19 cellular contexts compared by ENCODE assay signal in genomic region chr11:63023415-63023814, GRCh38. TPM values are rescaled to one million over a fixed set of nuclear protein-coding genes. Genes with fewer than 3 reads are reported as not detected.
DNase-seq lines count a peak whose midpoint lies in the region; ATAC-seq, FAIRE-seq and TF ChIP-seq lines count a peak whose summit lies in the region.
"Had no signal": no experiment of that assay in that cellular context is flagged by ENCODE, and none has a peak within 500 bp of the region (broad histone marks: within the 10 kb centered on the region; RNA-seq: fewer than 3 reads in every experiment).

No MANE protein-coding gene starts in this region.

- H2BK12ac ChIP-seq in H1 (ENCODE audit: low read depth, low read length), result no peak overlapping the region

- no peak overlapping the region for H3K23ac ChIP-seq in H1 (ENCODE audit: insufficient read length)

- no peak overlapping the region for H2AK5ac ChIP-seq in H1 (ENCODE audit: low read depth, low read length)

- no peaks in the 10 kb centered on the region for H3K9me3 ChIP-seq in BLaER1 treated with 17β-estradiol and CSF1 and Interleukin-3, amounts not matched to agents 10 nM and 100 nM (replicated peaks in 1 of 11)
- H3K9me3 ChIP-seq in OCI-LY3 (ENCODE audit: insufficient read depth, low read length) (no peaks in the 10 kb centered on the region), H1 (ENCODE audit: insufficient read depth in 2 of 2, low read depth in 1 of 2, low read length in 1 of 2) (no peaks in the 10 kb centered on the region; a peak in 1 of 4 replicates), mammary epithelial cell (replicated peaks; ENCODE audit: insufficient read depth, low read length) (no peaks in the 10 kb centered on the region)
- H3K9me3 ChIP-seq: MG63, pancreas, testis, uterus had no signal

- TF ChIP-seq EP300 in H1 (IDR thresholded peaks at IDR 0.05; ENCODE audit: borderline replicate concordance in 1 of 2, low read depth in 2 of 2, low read length in 2 of 2), result no peak

- TF ChIP-seq RAD21 in H1 (IDR thresholded peaks at IDR 0.05 in 1 of 2, conservative IDR thresholded peaks at IDR 0.05 in 1 of 2; ENCODE audit: low read depth in 2 of 2, low read length in 2 of 2), result no peak

- DNase-seq in H1 (ENCODE audit: low read depth in 1 of 2, low spot score in 2 of 2) (no peak), retinal pigment epithelial cell (ENCODE audit: low read depth) (peak; percentile 28), erythroblast (lab: John Stamatoyannopoulos, UW) (no peak), mammary epithelial cell (no peak)

- no peak overlapping the region for H3K27ac ChIP-seq in BLaER1 treated with 17β-estradiol and CSF1 and Interleukin-3, amounts not matched to agents 10 nM and 100 nM
- H3K27ac ChIP-seq in OCI-LY3 (ENCODE audit: low read length) (no peak overlapping the region), H1 (ENCODE audit: low read depth, low read length) (no peak overlapping the region), mammary epithelial cell (ENCODE audit: insufficient read depth, low read depth, low read length) (no peak overlapping the region)
- H3K27ac ChIP-seq: epithelial cell of prostate, pancreas, SK-N-MC, testis, uterus had no signal

- CTCF ChIA-PET in H1 (lab: Charles Lee; ENCODE audit: partially characterized antibody), result interaction anchor here (0.5 to 8.6 kb wide), 34 partner anchors 8 to 727 kb away, joined by 3 to 435 read pairs (median 4); partner anchors contain the start of genes CHRM1 and SLC22A8
- CTCF ChIA-PET in mammary epithelial cell (lab: Charles Lee; ENCODE audit: low non-redundant PET), result interaction anchor here (0.6 to 0.9 kb wide), 5 partner anchors 33 to 471 kb away, joined by 3 to 10 read pairs (median 3); no protein-coding TSS in a partner anchor

- H3K9ac ChIP-seq in BLaER1 treated with 17β-estradiol and CSF1 and Interleukin-3, amounts not matched to agents 10 nM and 100 nM, result 0 out of 22 replicates have a peak overlapping the region, but pooled peaks of 1 of the 11 experiments have one; percentile 16
- no peak overlapping the region for H3K9ac ChIP-seq in OCI-LY3 (ENCODE audit: low read length)
- H3K9ac ChIP-seq in H1 (replicated peaks in 1 of 4; ENCODE audit: extremely low read depth in 1 of 4, low read depth in 3 of 4, low read length in 3 of 4), result no peak overlapping the region
- no peak overlapping the region for H3K9ac ChIP-seq in mammary epithelial cell (ENCODE audit: insufficient read depth, low read length)

- no peak for FAIRE-seq in H1 (lab: Jason Lieb, UNC)

- H2BK15ac ChIP-seq in H1 (ENCODE audit: low read length), result no peak overlapping the region

- H2BK120ac ChIP-seq in H1 (replicated peaks; ENCODE audit: low read depth, low read length), result no peak overlapping the region

- H3K27me3 ChIP-seq in BLaER1 treated with 17β-estradiol and CSF1 and Interleukin-3, amounts not matched to agents 10 nM and 100 nM, result no peaks in the 10 kb centered on the region
- H3K27me3 ChIP-seq in OCI-LY3 (ENCODE audit: low read depth, low read length), result peaks cover 13% of the 10 kb centered on the region
- H3K27me3 ChIP-seq in H1 (replicated peaks in 1 of 4; ENCODE audit: control insufficient read depth in 3 of 4, extremely low read depth in 1 of 4, insufficient read depth in 3 of 4, low read length in 3 of 4), result peaks cover 0 to 4% (median 2%) of the 10 kb centered on the region in 4 experiments; a peak in 3 of 7 replicates
- no peaks in the 10 kb centered on the region for H3K27me3 ChIP-seq in mammary epithelial cell (ENCODE audit: insufficient read depth, low read length)
- H3K27me3 ChIP-seq: MG63, pancreas, testis, uterus had no signal

- no peak overlapping the region for H4K5ac ChIP-seq in H1 (ENCODE audit: insufficient read length, low read depth, low read length)

- no peak overlapping the region for H2BK20ac ChIP-seq in H1 (ENCODE audit: low read length)

- POLR2A ChIA-PET in H1 (lab: Charles Lee; ENCODE audit: partially characterized antibody), result interaction anchor here (0.8 to 2.3 kb wide), 8 partner anchors 9 to 237 kb away, joined by 3 to 15 read pairs (median 3); no protein-coding TSS in a partner anchor

- dilution Hi-C loops in mammary epithelial cell (cut with HindIII; ENCODE audit: low sequenced_read_pairs), result no loop called here

- H3K56ac ChIP-seq in H1 (replicated peaks; ENCODE audit: insufficient read length, low read depth, low read length), result no peak overlapping the region

- H3K4me2 ChIP-seq in BLaER1 treated with 17β-estradiol and CSF1 and Interleukin-3, amounts not matched to agents 10 nM and 100 nM, result peak overlapping the region in 10 of 11 experiments; percentile 17 to 75 (median 42); a peak in 11 of 22 replicates
- H3K4me2 ChIP-seq in OCI-LY3 (ENCODE audit: low read length), result peak overlapping the region; percentile 42
- H3K4me2 ChIP-seq in H1 (ENCODE audit: insufficient read depth in 1 of 2, low read depth in 2 of 2, low read length in 2 of 2), result no peak overlapping the region
- no peak overlapping the region for H3K4me2 ChIP-seq in mammary epithelial cell (ENCODE audit: insufficient read depth, low read depth, low read length)

- peaks cover 2% of the 10 kb centered on the region; the same call in 1 of the 2 replicates for H3K23me2 ChIP-seq in H1 (ENCODE audit: low read depth, low read length)

- no peak overlapping the region for H4K91ac ChIP-seq in H1 (replicated peaks; ENCODE audit: insufficient read length, low read length)

- TF ChIP-seq CTCF in OCI-LY3 (IDR thresholded peaks at IDR 0.05; ENCODE audit: low read depth, low read length) (no peak), H1 (IDR thresholded peaks at IDR 0.05; ENCODE audit: control extremely low read depth in 1 of 3, insufficient read depth in 1 of 3, low read depth in 1 of 3, low read length in 3 of 3) (no peak), retinal pigment epithelial cell (conservative IDR thresholded peaks at IDR 0.05; ENCODE audit: low read depth, low read length) (no peak), mammary epithelial cell (conservative IDR thresholded peaks at IDR 0.05 in 1 of 2, IDR thresholded peaks at IDR 0.05 in 1 of 2; ENCODE audit: extremely low read depth in 1 of 2, insufficient read depth in 1 of 2, low read depth in 1 of 2, low read length in 2 of 2) (no peak)

- H3K14ac ChIP-seq in H1 (ENCODE audit: insufficient read length), result no peak overlapping the region

- in situ Hi-C loops in mammary epithelial cell (cut with MboI; ENCODE audit: low sequenced_read_pairs in 2 of 2), result loop anchor here (5.0 kb wide), 1 partner anchor 116 kb away; no protein-coding TSS in a partner anchor

- TF ChIP-seq POLR2A in H1 (IDR thresholded peaks at IDR 0.05; ENCODE audit: control extremely low read depth in 1 of 2, low read depth in 2 of 2, low read length in 2 of 2) (no peak), erythroblast (IDR thresholded peaks at IDR 0.05; ENCODE audit: low read length) (no peak)

- BruUV-seq in mammary epithelial cell (replicated peaks; lab: Mats Ljungman, UMichigan), result no TSS peak

- H3K4ac ChIP-seq in H1 (replicated peaks; ENCODE audit: insufficient read length, low read depth, low read length), result no peak overlapping the region

- H2BK5ac ChIP-seq in H1 (ENCODE audit: low read depth, low read length), result no peak overlapping the region

- H4K20me1 ChIP-seq in BLaER1 treated with 17β-estradiol and CSF1 and Interleukin-3, amounts not matched to agents 10 nM and 100 nM, result peaks cover 0 to 5% (median 0%) of the 10 kb centered on the region in 11 experiments; a peak in 1 of 22 replicates
- no peaks in the 10 kb centered on the region for H4K20me1 ChIP-seq in OCI-LY3 (ENCODE audit: insufficient read depth, low read length)
- H4K20me1 ChIP-seq in H1 (replicated peaks in 1 of 2; ENCODE audit: control insufficient read depth in 1 of 2, insufficient read depth in 2 of 2, low read length in 2 of 2), result no peaks in the 10 kb centered on the region
- H4K20me1 ChIP-seq in mammary epithelial cell (ENCODE audit: insufficient read depth, low read length), result no peaks in the 10 kb centered on the region

- intact Hi-C loops in mammary epithelial cell (cut with micrococcal nuclease), result no loop called here

- no peak overlapping the region for H3K18ac ChIP-seq in H1 (ENCODE audit: extremely low read depth, low read length)

- H3K36me3 ChIP-seq in BLaER1 treated with 17β-estradiol and CSF1 and Interleukin-3, amounts not matched to agents 10 nM and 100 nM, result no peaks in the 10 kb centered on the region
- H3K36me3 ChIP-seq in OCI-LY3 (replicated peaks; ENCODE audit: low read depth, low read length), result no peaks in the 10 kb centered on the region
- no peaks in the 10 kb centered on the region for H3K36me3 ChIP-seq in H1 (ENCODE audit: control insufficient read depth in 2 of 4, insufficient read depth in 4 of 4, low read length in 3 of 4)
- H3K36me3 ChIP-seq in mammary epithelial cell (ENCODE audit: insufficient read depth, low read length), result no peaks in the 10 kb centered on the region
- H3K36me3 ChIP-seq: MG63, pancreas, uterus had no signal

- H3K79me2 ChIP-seq in OCI-LY3 (ENCODE audit: low read length) (no peaks in the 10 kb centered on the region), H1 (ENCODE audit: control insufficient read depth in 1 of 2, insufficient read depth in 2 of 2, low read length in 2 of 2) (no peaks in the 10 kb centered on the region), mammary epithelial cell (ENCODE audit: insufficient read depth, low read length) (no peaks in the 10 kb centered on the region)

- ATAC-seq in HG03045 (IDR thresholded peaks at IDR 0.05; ENCODE audit: unreplicated experiment), result no peak
- ATAC-seq in HG03378 (IDR thresholded peaks at IDR 0.05; ENCODE audit: unreplicated experiment), result no peak

- H3K4me3 ChIP-seq in BLaER1 treated with 17β-estradiol and CSF1 and Interleukin-3, amounts not matched to agents 10 nM and 100 nM, result no peak overlapping the region
- H3K4me3 ChIP-seq in OCI-LY3 (ENCODE audit: low read length) (no peak overlapping the region), H1 (ENCODE audit: extremely low read depth in 1 of 4, insufficient read depth in 2 of 4, low read depth in 3 of 4, low read length in 4 of 4) (no peak overlapping the region), retinal pigment epithelial cell (ENCODE audit: low read length) (no peak overlapping the region), mammary epithelial cell (replicated peaks in 1 of 3; ENCODE audit: insufficient read depth in 1 of 3, low read depth in 2 of 3, low read length in 3 of 3) (no peak overlapping the region)
- H3K4me3 ChIP-seq: MG63, SK-N-MC, testis, uterus had no signal

- peaks cover 0 to 10% (median 6%) of the 10 kb centered on the region in 10 experiments; a peak in 12 of 20 replicates for H3K4me1 ChIP-seq in BLaER1 treated with 17β-estradiol and CSF1 and Interleukin-3, amounts not matched to agents 10 nM and 100 nM
- H3K4me1 ChIP-seq in OCI-LY3 (ENCODE audit: low read length) (peaks cover 5% of the 10 kb centered on the region), H1 (replicated peaks in 1 of 4; ENCODE audit: control insufficient read depth in 3 of 4, insufficient read depth in 4 of 4, low read length in 3 of 4) (peaks cover 0 to 7% (median 4%) of the 10 kb centered on the region in 4 experiments; a peak in 5 of 7 replicates), mammary epithelial cell (ENCODE audit: insufficient read depth, low read length) (no peaks in the 10 kb centered on the region)
- H3K4me1 ChIP-seq: pancreas, uterus had no signal

- H3K79me1 ChIP-seq in H1 (ENCODE audit: low read depth, low read length), result no peaks in the 10 kb centered on the region

- no peak overlapping the region for H4K8ac ChIP-seq in H1 (ENCODE audit: extremely low read depth, insufficient read depth, low read length)

- WGBS in H1 (ENCODE audit: extremely low coverage in 1 of 2, insufficient coverage in 1 of 2, insufficient read length in 1 of 2, insufficient replicate concordance in 2 of 2, low coverage in 1 of 2, low lambda C conversion rate in 2 of 2, missing lambda C conversion rate in 1 of 2), 2 experiments, result 86% methylated on average over 8 of the region's 8 CpGs; no CpG with 5 or more reads in 1 of the 2 experiments
- WGBS in mammary epithelial cell (ENCODE audit: low coverage, missing lambda C conversion rate), result 86% methylated on average over 8 of the region's 8 CpGs

- H2AFZ ChIP-seq in OCI-LY3 (ENCODE audit: low read depth, low read length) (no peak overlapping the region), H1 (ENCODE audit: low read length) (0 out of 2 replicates have a peak overlapping the region, but pooled peaks have one; percentile 11), mammary epithelial cell (ENCODE audit: low read depth, low read length) (no peak overlapping the region)

RNA-seq across cellular contexts. Expression of gene SLC22A8, which starts 7.8 kb away (rescaled TPM):
- not detected in 2 replicates for total RNA-seq in H1 (2021; fragmentation: NEBNext Ultra II Directional; extraction: Animal tissue kit (Norgen Biotek cat#: 25700))
- polyA plus RNA-seq in H1 (2011; rRNA removed), result not detected in 2 replicates
- not detected for polyA plus RNA-seq in H1 (2011; cell fraction: cytosol; rRNA removed)
- not detected for polyA plus RNA-seq in H1 (2011; cell fraction: nucleus; rRNA removed)
- not detected in 4 replicates for polyA plus RNA-seq in H1 (2012, experiment 1 of 2)
- not detected for polyA plus RNA-seq in H1 (2012, experiment 2 of 2)
- polyA plus RNA-seq in H1 (2013, experiment 1 of 2), result not detected
- not detected for polyA plus RNA-seq in H1 (2013, experiment 2 of 2)
- not detected in 2 replicates for polyA minus RNA-seq in H1 (2011; rRNA and poly(A)+ RNA removed)
- polyA minus RNA-seq in H1 (2011; cell fraction: cytosol; rRNA and poly(A)+ RNA removed), result not detected
- not detected for polyA minus RNA-seq in H1 (2011; cell fraction: nucleus; rRNA and poly(A)+ RNA removed)
- total RNA-seq in mammary epithelial cell, result not detected
- not detected for polyA plus RNA-seq in mammary epithelial cell
- polyA minus RNA-seq in mammary epithelial cell, result not detected
- total RNA-seq: activated CD4-positive, alpha-beta T cell treated with anti-CD3 and anti-CD28 coated beads for 36 hours; H4; left ventricle myocardium superior; natural killer cell; OCI-LY7; pancreas; uterus had no signal
- polyA plus RNA-seq: pancreas had no signal

RNA-seq across cellular contexts. Expression of gene SLC22A6, which starts 38.6 kb away (rescaled TPM):
- not detected in 2 replicates for total RNA-seq in H1 (2021; fragmentation: NEBNext Ultra II Directional; extraction: Animal tissue kit (Norgen Biotek cat#: 25700))
- polyA plus RNA-seq in H1 (2011; rRNA removed), result not detected in 2 replicates
- not detected for polyA plus RNA-seq in H1 (2011; cell fraction: cytosol; rRNA removed)
- polyA plus RNA-seq in H1 (2011; cell fraction: nucleus; rRNA removed), result not detected
- polyA plus RNA-seq in H1 (2012, experiment 1 of 2), result not detected in 4 replicates
- not detected for polyA plus RNA-seq in H1 (2012, experiment 2 of 2)
- not detected for polyA plus RNA-seq in H1 (2013, experiment 1 of 2)
- polyA plus RNA-seq in H1 (2013, experiment 2 of 2), result not detected
- polyA minus RNA-seq in H1 (2011; rRNA and poly(A)+ RNA removed), result not detected in 2 replicates
- not detected for polyA minus RNA-seq in H1 (2011; cell fraction: cytosol; rRNA and poly(A)+ RNA removed)
- not detected for polyA minus RNA-seq in H1 (2011; cell fraction: nucleus; rRNA and poly(A)+ RNA removed)
- not detected for total RNA-seq in mammary epithelial cell
- not detected for polyA plus RNA-seq in mammary epithelial cell
- not detected for polyA minus RNA-seq in mammary epithelial cell
- total RNA-seq: activated CD4-positive, alpha-beta T cell treated with anti-CD3 and anti-CD28 coated beads for 36 hours; H4; left ventricle myocardium superior; natural killer cell; OCI-LY7; pancreas; testis; uterus had no signal
- polyA plus RNA-seq: pancreas had no signal

Comparison
In these comparisons a context has a peak if more than half of its experiments do, and no peak if none do; other contexts are left out.
1. H3K4me2 ChIP-seq: peak in BLaER1 treated with 17β-estradiol and CSF1 and Interleukin-3, amounts not matched to agents 10 nM and 100 nM (10 of 11) and OCI-LY3 (single experiment); none in H1 (0 of 2) and mammary epithelial cell (single experiment).